Comparison of ENCODE assay signal across 8 cellular contexts in genomic region chr11:58576792-58577440, GRCh38. TPM values are rescaled to one million over a fixed set of nuclear protein-coding genes. Genes with fewer than 3 reads are reported as not detected.
A peak's percentile ranks its signal among the peaks of the same experiment; 100 is the strongest.
DNase-seq lines count a peak whose midpoint lies in the region; ATAC-seq and TF ChIP-seq lines count a peak whose summit lies in the region.

No MANE protein-coding gene starts in this region.

- TF ChIP-seq CTCF in body of pancreas (IDR thresholded peaks at IDR 0.05) (peak in 4 of 7 experiments; percentile 34 to 46 (median 40)), suprapubic skin (IDR thresholded peaks at IDR 0.05) (peak; percentile 8 to 32)

- H3K4me3 Mint-ChIP-seq in activated CD4-positive, alpha-beta T cell treated with anti-CD3 and anti-CD28 coated beads for 36 hours: peak overlapping the region; percentile 89

- H3K4me1 ChIP-seq in body of pancreas: peaks cover 57% of the 10 kb centered on the region
- peaks cover 69% of the 10 kb centered on the region for H3K4me1 ChIP-seq in suprapubic skin

- H3K36me3 ChIP-seq in body of pancreas (replicated peaks in 1 of 2; ENCODE audit: insufficient read depth in 1 of 2, low read depth in 2 of 2) (no peaks in the 10 kb centered on the region), suprapubic skin (no peaks in the 10 kb centered on the region)

- WGBS in body of pancreas, 2 donors: 42 to 47% methylated on average over 7 of the region's 7 CpGs
- 36% methylated on average over 7 of the region's 7 CpGs for WGBS in suprapubic skin

- POLR2A ChIA-PET in activated CD4-positive, alpha-beta T cell treated with anti-CD3 and anti-CD28 coated beads for 36 hours (lab: Charles Lee): interaction anchor here (0.7 to 3.6 kb wide), 8 partner anchors 9 to 1115 kb away, joined by 3 to 23 read pairs (median 4); partner anchors contain the start of gene OSBP

- H3K4me1 Mint-ChIP-seq in activated CD4-positive, alpha-beta T cell treated with anti-CD3 and anti-CD28 coated beads for 36 hours: peaks cover 37% of the 10 kb centered on the region

- intact Hi-C loops in activated CD4-positive, alpha-beta T cell treated with anti-CD3 and anti-CD28 coated beads for 36 hours (cut with DNase I, micrococcal nuclease): loop anchor here (1.0 to 10.0 kb wide), 15 partner anchors 40 to 1242 kb away; partner anchors contain the start of genes MRPL16 (in 1 of the 2), OSBP (in 1 of the 2), P2RX3 (in 1 of the 2) and SLC43A3 (in 1 of the 2)
- intact Hi-C loops in body of pancreas (cut with DNase I): no loop called here

- DNase-seq in activated CD4-positive, alpha-beta T cell treated with anti-CD3 and anti-CD28 coated beads for 36 hours: peak; percentile 24
- no peak for DNase-seq in activated CD4-positive, alpha-beta T cell treated with anti-CD3 and anti-CD28 coated beads for 1 hour
- DNase-seq in NAMALWA (ENCODE audit: low spot score): peak; percentile 30
- no peak for DNase-seq in body of pancreas
- DNase-seq in left kidney (ENCODE audit: low read depth, low spot score): peak; percentile 26
- no peak for DNase-seq in suprapubic skin (ENCODE audit: low spot score in 2 of 2)
- DNase-seq in activated CD8-positive, alpha-beta memory T cell treated with anti-CD3 and anti-CD28 coated beads, Interleukin-2, amount 50 U/mL, for 4 hours: no peak

- H3K27ac ChIP-seq in body of pancreas: peak overlapping the region; percentile 98 to 100 (median 100)
- H3K27ac ChIP-seq in suprapubic skin: peak overlapping the region; percentile 100

- H3K27ac Mint-ChIP-seq in activated CD4-positive, alpha-beta T cell treated with anti-CD3 and anti-CD28 coated beads for 36 hours: peak overlapping the region; percentile 96

- H3K4me3 ChIP-seq in body of pancreas (peak overlapping the region in 1 of 2 donors; percentile 71), suprapubic skin (peak overlapping the region; percentile 99)

- H3K9me3 ChIP-seq in body of pancreas (no peaks in the 10 kb centered on the region), suprapubic skin (no peaks in the 10 kb centered on the region)

- no peak for TF ChIP-seq EP300 in suprapubic skin (IDR thresholded peaks at IDR 0.05)

- no peaks in the 10 kb centered on the region for H3K27me3 Mint-ChIP-seq in activated CD4-positive, alpha-beta T cell treated with anti-CD3 and anti-CD28 coated beads for 36 hours

- peaks cover 41% of the 10 kb centered on the region for H3K36me3 Mint-ChIP-seq in activated CD4-positive, alpha-beta T cell treated with anti-CD3 and anti-CD28 coated beads for 36 hours (ENCODE audit: low read depth)

- H3K27me3 ChIP-seq in body of pancreas (no peaks in the 10 kb centered on the region), suprapubic skin (no peaks in the 10 kb centered on the region)

- no peak for ATAC-seq in activated CD4-positive, alpha-beta T cell treated with anti-CD3 and anti-CD28 coated beads for 36 hours
- no peak for ATAC-seq in body of pancreas
- ATAC-seq in HG02759 (IDR thresholded peaks at IDR 0.05; ENCODE audit: unreplicated experiment): no peak

- TF ChIP-seq POLR2A in body of pancreas (IDR thresholded peaks at IDR 0.05): no peak
- no peak for TF ChIP-seq POLR2A in suprapubic skin (IDR thresholded peaks at IDR 0.05)

- CTCF ChIA-PET in activated CD4-positive, alpha-beta T cell treated with anti-CD3 and anti-CD28 coated beads for 36 hours (lab: Charles Lee): interaction anchor here (0.6 to 6.1 kb wide), 15 partner anchors 9 to 816 kb away, joined by 3 to 45 read pairs (median 4); partner anchors contain the start of gene CTNND1

- no peaks in the 10 kb centered on the region for H3K9me3 Mint-ChIP-seq in activated CD4-positive, alpha-beta T cell treated with anti-CD3 and anti-CD28 coated beads for 36 hours (ENCODE audit: low read depth)

RNA-seq across cellular contexts. Expression of gene LPXN, which starts 1.3 kb away (rescaled TPM):
- 100 to 1,000 TPM; 110 to 163 TPM for total RNA-seq in activated CD4-positive, alpha-beta T cell treated with anti-CD3 and anti-CD28 coated beads for 36 hours
- total RNA-seq in body of pancreas (1 to 10 TPM; 5.7 to 6.3 TPM), suprapubic skin (1 to 10 TPM; 2.9 to 5.5 (median 4.0) TPM)

RNA-seq across cellular contexts. Expression of gene ZFP91, which starts 1.9 kb away (rescaled TPM):
- total RNA-seq in activated CD4-positive, alpha-beta T cell treated with anti-CD3 and anti-CD28 coated beads for 36 hours: 10 to 100 TPM; 35.7 to 44.0 TPM
- total RNA-seq in body of pancreas: 10 to 100 TPM; 25.4 to 25.7 TPM
- 10 to 100 TPM; 45.9 to 52.4 (median 47.5) TPM for total RNA-seq in suprapubic skin

RNA-seq across cellular contexts. Expression of gene CNTF, which starts 45.5 kb away (rescaled TPM):
- total RNA-seq in activated CD4-positive, alpha-beta T cell treated with anti-CD3 and anti-CD28 coated beads for 36 hours: 1 to 10 TPM; 1.6 to 3.4 TPM
- total RNA-seq in body of pancreas (1 to 10 TPM in 1 of 2 donors, under 1 TPM in 1; 0.66 to 1.3 TPM), suprapubic skin (1 to 10 TPM; 2.8 to 3.6 (median 3.3) TPM)

Comparison
In these comparisons a context has a peak if more than half of its experiments do, and no peak if none do; other contexts are left out.
1. DNase-seq: peak in activated CD4-positive, alpha-beta T cell treated with anti-CD3 and anti-CD28 coated beads for 36 hours (single experiment), NAMALWA (single experiment) and left kidney (single experiment); none in activated CD4-positive, alpha-beta T cell treated with anti-CD3 and anti-CD28 coated beads for 1 hour (single experiment), body of pancreas (0 of 4), suprapubic skin (0 of 2) and activated CD8-positive, alpha-beta memory T cell treated with anti-CD3 and anti-CD28 coated beads, Interleukin-2, amount 50 U/mL, for 4 hours (single experiment).
2. RNA of gene LPXN, which starts 1.3 kb away (total RNA-seq): 110 to 163 TPM in activated CD4-positive, alpha-beta T cell treated with anti-CD3 and anti-CD28 coated beads for 36 hours; 5.7 to 6.3 TPM in body of pancreas and 2.9 to 5.5 TPM in suprapubic skin; every median in the first group is over 10 times any median in the second.